Comparison of ENCODE assay signal across 9 cellular contexts in genomic region chr9:35518212-35518917, GRCh38. TPM values are rescaled to one million over a fixed set of nuclear protein-coding genes. Genes with fewer than 3 reads are reported as not detected.
DNase-seq lines count a peak whose midpoint lies in the region; ATAC-seq, FAIRE-seq and TF ChIP-seq lines count a peak whose summit lies in the region.
"Had no signal": no experiment of that assay in that cellular context is flagged by ENCODE, and none has a peak within 500 bp of the region (broad histone marks: within the 10 kb centered on the region; RNA-seq: fewer than 3 reads in every experiment).

No MANE protein-coding gene starts in this region.

- no peaks in the 10 kb centered on the region for H3K36me3 ChIP-seq in HepG2 (replicated peaks in 1 of 2; ENCODE audit: control insufficient read depth in 1 of 2, insufficient read depth in 2 of 2, low read length in 2 of 2)
- H3K36me3 ChIP-seq in transverse colon: no peaks in the 10 kb centered on the region

- no TSS peak for BruUV-seq in HepG2 (replicated peaks; lab: Mats Ljungman, UMichigan)

- TF ChIP-seq CTCF in coronary artery (IDR thresholded peaks at IDR 0.05) (no peak), HepG2 (CRISPR knock-in tag; IDR thresholded peaks at IDR 0.05) (no peak; the same call in 1 of the 2 replicates), transverse colon (IDR thresholded peaks at IDR 0.05) (no peak)

- CTCF ChIA-PET in HepG2 (lab: Yijun Ruan, JAX; ENCODE audit: low intra/inter-chr PET ratio, low total read pairs): interaction anchor here (1.0 kb wide), 1 partner anchor 28 kb away, joined by 3 read pairs; the partner anchor contains the start of gene RUSC2

- peak; percentile 99 for ATAC-seq in HepG2

- no peaks in the 10 kb centered on the region; the same call in 1 of the 2 replicates for H4K20me1 ChIP-seq in HepG2 (ENCODE audit: insufficient read depth, low read length)

- POLR2A ChIA-PET in HepG2 (lab: Yijun Ruan, JAX): interaction anchor here (0.6 to 2.2 kb wide), 6 partner anchors 10 to 357 kb away, joined by 3 to 15 read pairs (median 4); partner anchors contain the start of genes RUSC2 and UNC13B

- H3K4me2 ChIP-seq in HepG2 (ENCODE audit: low read depth, low read length): peak overlapping the region; percentile 54

- H3K27me3 ChIP-seq in HepG2 (ENCODE audit: control insufficient read depth in 1 of 2, insufficient read depth in 2 of 2, low read length in 2 of 2) (no peaks in the 10 kb centered on the region), transverse colon (no peaks in the 10 kb centered on the region)

- 9% methylated on average over 3 of the region's 4 CpGs for whole genome bisulfite sequencing in HepG2 (ENCODE audit: low lambda C conversion rate)
- WGBS in transverse colon (ENCODE audit: low coverage in 1 of 2), 2 donors: 47 to 52% methylated on average over 2 to 4 of the region's 4 CpGs

- peaks cover 66% of the 10 kb centered on the region for H3K4me1 ChIP-seq in HepG2 (ENCODE audit: insufficient read depth, low read length)
- peaks cover 23 to 60% (median 33%) of the 10 kb centered on the region in 4 donors for H3K4me1 ChIP-seq in transverse colon

- no peaks in the 10 kb centered on the region for H3K9me3 ChIP-seq in HepG2 (ENCODE audit: low read length)
- no peaks in the 10 kb centered on the region for H3K9me3 ChIP-seq in transverse colon

- peak; percentile 26 for TF ChIP-seq RAD21 in Ishikawa (IDR thresholded peaks at IDR 0.05; ENCODE audit: low read depth)
- no peak for TF ChIP-seq RAD21 in HepG2 (CRISPR knock-in tag; IDR thresholded peaks at IDR 0.05)

- no peak overlapping the region; the same call in 1 of the 2 replicates for H3K9ac ChIP-seq in HepG2 (ENCODE audit: insufficient read depth, low read depth, low read length)

- DNase-seq in coronary artery (ENCODE audit: low spot score): no peak
- DNase-seq in HepG2 (ENCODE audit: low spot score): peak; percentile 96
- no peak for DNase-seq in transverse colon
- DNase-seq in nucleus accumbens (lab: John Stamatoyannopoulos, UW): no peak
- DNase-seq in NCI-H2107 treated with DMSO at 0.1 percent for 48 hours (lab: John Stamatoyannopoulos, UW; ENCODE audit: unreplicated experiment): no peak
- no peak for DNase-seq in NCI-H1417 treated with DMSO at 0.1 percent for 48 hours (lab: John Stamatoyannopoulos, UW)
- DNase-seq in T-helper 2 cell: no peak
- DNase-seq: activated naive CD4-positive, alpha-beta T cell treated with Interleukin-2 at 50 U/mL for 16 hours had no signal

- no peaks in the 10 kb centered on the region for H3K79me2 ChIP-seq in HepG2 (ENCODE audit: insufficient read depth, low read length)

- TF ChIP-seq EP300 in Ishikawa (IDR thresholded peaks at IDR 0.05; ENCODE audit: borderline replicate concordance): peak; percentile 98
- TF ChIP-seq EP300 in HepG2 (IDR thresholded peaks at IDR 0.05; ENCODE audit: low read depth in 2 of 2, low read length in 2 of 2): peak; percentile 11 to 71; a peak in 2 of 4 replicates
- peak; percentile 67 for TF ChIP-seq EP300 in HepG2 (CRISPR knock-in tag; IDR thresholded peaks at IDR 0.05; ENCODE audit: borderline replicate concordance)
- TF ChIP-seq EP300 in transverse colon (IDR thresholded peaks at IDR 0.05; ENCODE audit: low read depth): no peak

- H3K4me3 ChIP-seq in coronary artery (peak overlapping the region; percentile 30), HepG2 (replicated peaks in 1 of 3; ENCODE audit: insufficient read depth in 1 of 3, low read depth in 2 of 3, low read length in 3 of 3) (no peak overlapping the region; a peak in 1 of 6 replicates), transverse colon (no peak overlapping the region)

- H2AFZ ChIP-seq in HepG2 (ENCODE audit: low read length): no peak overlapping the region

- peak; percentile 99 for FAIRE-seq in HepG2 (lab: Jason Lieb, UNC)

- intact Hi-C loops in HepG2 (cut with micrococcal nuclease; ENCODE audit: unreplicated experiment): loop anchor here (1.0 kb wide), 1 partner anchor 27 kb away; no protein-coding TSS in a partner anchor
- intact Hi-C loops in transverse colon (cut with DNase I; ENCODE audit: low total_unique reads): no loop called here

- H3K27ac ChIP-seq in coronary artery (peak overlapping the region; percentile 90 to 94), HepG2 (ENCODE audit: extremely low read length, insufficient read depth, low read length) (peak overlapping the region; percentile 66), transverse colon (peak overlapping the region; percentile 56 to 81 (median 78))

- in situ Hi-C loops in HepG2 (cut with HindIII; ENCODE audit: extremely low pct_ligation_motif_present, low pct_unique_long_range_greater_than_20kb) (no loop called here), transverse colon (cut with MboI; ENCODE audit: low pct_ligation_motif_present in 1 of 4, low pct_unique_long_range_greater_than_20kb in 1 of 4, low sequenced_read_pairs in 3 of 4) (no loop called here)

- 0 out of 4 replicates have a peak, but pooled peaks of 1 of the 2 experiments have one; percentile 3 for TF ChIP-seq POLR2A in HepG2 (IDR thresholded peaks at IDR 0.05; ENCODE audit: insufficient read depth in 1 of 2, low read depth in 2 of 2, low read length in 2 of 2)
- no peak for TF ChIP-seq POLR2A in transverse colon (IDR thresholded peaks at IDR 0.05)

TF ChIP-seq in Ishikawa, 13 proteins besides CTCF, POLR2A, EP300 and RAD21 (continues in another document):
- peak; percentile 91 for TF ChIP-seq FOXM1 (IDR thresholded peaks at IDR 0.05; ENCODE audit: borderline replicate concordance, low read depth)
- peak; percentile 96 for TF ChIP-seq TCF12 (IDR thresholded peaks at IDR 0.05; ENCODE audit: low read depth)
- TF ChIP-seq CREB1 (IDR thresholded peaks at IDR 0.05; ENCODE audit: low read depth): peak; percentile 67
- TF ChIP-seq, protein P1, sequence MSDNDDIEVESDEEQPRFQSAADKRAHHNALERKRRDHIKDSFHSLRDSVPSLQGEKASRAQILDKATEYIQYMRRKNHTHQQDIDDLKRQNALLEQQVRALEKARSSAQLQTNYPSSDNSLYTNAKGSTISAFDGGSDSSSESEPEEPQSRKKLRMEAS (IDR thresholded peaks at IDR 0.05): peak; percentile 87
- TF ChIP-seq TEAD4 (IDR thresholded peaks at IDR 0.05): peak; percentile 100
- TF ChIP-seq YY1 (IDR thresholded peaks at IDR 0.05; ENCODE audit: low read depth): 0 out of 2 replicates have a peak, but pooled peaks have one; percentile 73
- no peak for TF ChIP-seq TAF1 (IDR thresholded peaks at IDR 0.05; ENCODE audit: low read depth)
- TF ChIP-seq, protein P2, sequence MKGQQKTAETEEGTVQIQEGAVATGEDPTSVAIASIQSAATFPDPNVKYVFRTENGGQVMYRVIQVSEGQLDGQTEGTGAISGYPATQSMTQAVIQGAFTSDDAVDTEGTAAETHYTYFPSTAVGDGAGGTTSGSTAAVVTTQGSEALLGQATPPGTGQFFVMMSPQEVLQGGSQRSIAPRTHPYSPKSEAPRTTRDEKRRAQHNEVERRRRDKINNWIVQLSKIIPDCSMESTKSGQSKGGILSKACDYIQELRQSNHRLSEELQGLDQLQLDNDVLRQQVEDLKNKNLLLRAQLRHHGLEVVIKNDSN (IDR thresholded peaks at IDR 0.05): no peak

TF ChIP-seq in HepG2, 621 proteins besides CTCF, POLR2A, EP300 and RAD21 (continues in another document):
- TF ChIP-seq MAFK (conservative IDR thresholded peaks at IDR 0.05 in 1 of 2, IDR thresholded peaks at IDR 0.05 in 1 of 2; ENCODE audit: low read length in 2 of 2) (no peak), RBM22 (optimal IDR thresholded peaks at IDR 0.05; ENCODE audit: low read length) (no peak), SOX6 (IDR thresholded peaks at IDR 0.05) (no peak), SOX6 (CRISPR knock-in tag; IDR thresholded peaks at IDR 0.05) (peak; percentile 77), DMAP1 (CRISPR knock-in tag; IDR thresholded peaks at IDR 0.05) (peak; percentile 66; the same call in 1 of the 2 replicates), JUND (CRISPR knock-in tag; IDR thresholded peaks at IDR 0.05) (peak; percentile 92), ZNF18 (CRISPR knock-in tag; IDR thresholded peaks at IDR 0.05; ENCODE audit: insufficient replicate concordance) (no peak), SALL2 (CRISPR knock-in tag; IDR thresholded peaks at IDR 0.05) (0 out of 2 replicates have a peak, but pooled peaks have one; percentile 38)

RNA-seq across cellular contexts. Expression of gene RUSC2, which starts 28.5 kb away (rescaled TPM):
- total RNA-seq in HepG2 (2016; rRNA removed; fragmentation: Illumina TruSeq; extraction: Trizol) (2.3 and 3.3 TPM in 2 replicates), transverse colon (10 to 100 TPM in 2 of 4 donors, 1 to 10 TPM in 2; 7.0 to 16.8 (median 12.1) TPM)
- 1.1 and 1.7 TPM in 2 replicates for total RNA-seq in HepG2 (2016; cell fraction: cytosol; rRNA removed; fragmentation: Illumina TruSeq; extraction: Trizol; ENCODE audit: low read depth)
- 1.9 and 3.8 TPM in 2 replicates for total RNA-seq in HepG2 (2016; cell fraction: insoluble cytoplasmic fraction; rRNA removed; fragmentation: Illumina TruSeq; extraction: Trizol)
- total RNA-seq in HepG2 (2016; cell fraction: membrane; rRNA removed; fragmentation: Illumina TruSeq; extraction: Trizol): 3.6 and 4.7 TPM in 2 replicates
- total RNA-seq in HepG2 (2016; cell fraction: nucleus; rRNA removed; fragmentation: Illumina TruSeq; extraction: Trizol): 3.3 and 4.1 TPM in 2 replicates
- 2.8 and 3.7 TPM in 2 replicates for polyA plus RNA-seq in HepG2 (2011; rRNA removed)
- 1.7 and 2.1 TPM in 2 replicates for polyA plus RNA-seq in HepG2 (2011; cell fraction: cytosol; rRNA removed)
- polyA plus RNA-seq in HepG2 (2011; cell fraction: nucleus; rRNA removed): 11.7 and 15.3 TPM in 2 replicates
- 1.9 and 2.4 TPM in 2 replicates for polyA plus RNA-seq in HepG2 (2012)
- polyA plus RNA-seq in HepG2 (2016; cell fraction: cytosol; fragmentation: Illumina TruSeq; extraction: Trizol; ENCODE audit: low read depth): 0.12 and 0.19 TPM in 2 replicates
- polyA plus RNA-seq in HepG2 (2016; cell fraction: insoluble cytoplasmic fraction; fragmentation: Illumina TruSeq; extraction: Trizol; ENCODE audit: low read depth): 1.8 and 2.2 TPM in 2 replicates
- 0.34 and 0.43 TPM in 2 replicates for polyA plus RNA-seq in HepG2 (2016; cell fraction: membrane; fragmentation: Illumina TruSeq; extraction: Trizol; ENCODE audit: low read depth)
- 7.4 and 7.8 TPM in 2 replicates for polyA plus RNA-seq in HepG2 (2016; cell fraction: nucleus; fragmentation: Illumina TruSeq; extraction: Trizol; ENCODE audit: insufficient read depth, low read depth)
- polyA minus RNA-seq in HepG2 (2011; rRNA and poly(A)+ RNA removed; ENCODE audit: low replicate concordance): 25.2 and 27.1 TPM in 2 replicates
- 4.6 and 4.7 TPM in 2 replicates for polyA minus RNA-seq in HepG2 (2011; cell fraction: cytosol; rRNA and poly(A)+ RNA removed)
- 5.7 and 6.6 TPM in 2 replicates for polyA minus RNA-seq in HepG2 (2011; cell fraction: nucleus; rRNA and poly(A)+ RNA removed)
